Comparison of ENCODE assay signal across 8 cellular contexts in the genomic region with DNA sequence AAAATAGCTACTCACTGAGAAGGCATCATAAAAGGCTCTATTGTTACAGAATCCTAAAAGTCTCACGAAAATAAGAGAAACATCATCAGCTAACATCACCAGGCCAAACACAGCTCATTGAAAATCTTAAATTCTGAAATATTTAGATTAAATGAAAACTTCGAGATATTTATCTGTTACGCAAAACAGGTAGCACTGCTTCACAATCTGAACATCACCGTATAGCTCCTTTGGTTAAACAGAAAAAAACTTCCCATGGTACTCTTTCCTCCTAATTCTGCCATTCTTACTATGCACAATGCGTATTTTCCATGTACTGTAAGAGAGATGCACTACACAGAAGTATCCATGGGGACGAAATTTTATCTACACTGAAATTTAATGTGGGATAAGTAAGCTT. TPM values are rescaled to one million over a fixed set of nuclear protein-coding genes. Genes with fewer than 3 reads are reported as not detected.
DNase-seq lines count a peak whose midpoint lies in the region; ATAC-seq, FAIRE-seq and TF ChIP-seq lines count a peak whose summit lies in the region.
"Had no signal": no experiment of that assay in that cellular context is flagged by ENCODE, and none has a peak within 500 bp of the region (broad histone marks: within the 10 kb centered on the region; RNA-seq: fewer than 3 reads in every experiment).

No MANE protein-coding gene starts in this region.

- DNase-seq in H54 (ENCODE audit: insufficient read length, low spot score) (no peak), RWPE2 (ENCODE audit: low spot score) (no peak), fibroblast of lung (ENCODE audit: low read depth in 2 of 2) (no peak), HUDEP-2 (lab: John Stamatoyannopoulos, UW; ENCODE audit: unreplicated experiment in 76 of 76) (no peak)

- FAIRE-seq in H54 (lab: Jason Lieb, UNC), result peak; percentile 41

- H3K4me1 ChIP-seq in RWPE2 (ENCODE audit: insufficient read depth, poor library complexity, severe bottlenecking) (peaks cover 12% of the 10 kb centered on the region), fibroblast of lung (ENCODE audit: control insufficient read depth, extremely low read depth, insufficient read depth, low read length) (no peaks in the 10 kb centered on the region), skeletal muscle satellite cell (ENCODE audit: control insufficient read depth, insufficient read depth, low read length) (peaks cover 13% of the 10 kb centered on the region)

- H2AFZ ChIP-seq in fibroblast of lung (ENCODE audit: low read length), result no peak overlapping the region

- TF ChIP-seq POLR2A in H54 (IDR thresholded peaks at IDR 0.05; ENCODE audit: low read depth, low read length), result no peak

- no peaks in the 10 kb centered on the region for H4K20me1 ChIP-seq in fibroblast of lung (ENCODE audit: control insufficient read depth, extremely low read depth, insufficient read depth, low read length)

- H3K27me3 ChIP-seq in RWPE2 (ENCODE audit: insufficient read depth, poor library complexity, severe bottlenecking) (no peaks in the 10 kb centered on the region), fibroblast of lung (ENCODE audit: control insufficient read depth, insufficient read depth, low read length) (no peaks in the 10 kb centered on the region), skeletal muscle satellite cell (ENCODE audit: control insufficient read depth, insufficient read depth, low read length) (no peaks in the 10 kb centered on the region)
- H3K27me3 ChIP-seq: SJSA1 had no signal

- peak overlapping the region; percentile 94 for H3K4me2 ChIP-seq in fibroblast of lung (ENCODE audit: extremely low read depth, insufficient read depth, low read length)
- H3K4me2 ChIP-seq in skeletal muscle satellite cell (ENCODE audit: low read length), result peak overlapping the region; percentile 97

- H3K9me3 ChIP-seq in RWPE2 (ENCODE audit: severe bottlenecking) (no peaks in the 10 kb centered on the region), fibroblast of lung (ENCODE audit: control insufficient read depth, insufficient read depth, low read depth, low read length) (no peaks in the 10 kb centered on the region), skeletal muscle satellite cell (replicated peaks; ENCODE audit: low read length) (no peaks in the 10 kb centered on the region)

- peaks cover 36% of the 10 kb centered on the region for H3K79me2 ChIP-seq in fibroblast of lung (ENCODE audit: control insufficient read depth, insufficient read depth, low read length)

- H3K36me3 ChIP-seq in RWPE2 (ENCODE audit: low read depth) (peaks cover 24% of the 10 kb centered on the region), fibroblast of lung (ENCODE audit: control insufficient read depth, insufficient read depth, low read length) (no peaks in the 10 kb centered on the region), skeletal muscle satellite cell (ENCODE audit: insufficient read depth, low read length) (no peaks in the 10 kb centered on the region)

- H3K4me3 ChIP-seq in RWPE2 (ENCODE audit: severe bottlenecking) (peak overlapping the region; percentile 98), fibroblast of lung (replicated peaks in 1 of 4; ENCODE audit: control extremely low read depth in 1 of 4, insufficient read depth in 1 of 4, low read depth in 3 of 4, low read length in 4 of 4) (peak overlapping the region; percentile 87 to 98 (median 90)), skeletal muscle satellite cell (ENCODE audit: low read length) (peak overlapping the region; percentile 97)

- ATAC-seq in RWPE2 (ENCODE audit: low read depth) (no peak), HG03025 (IDR thresholded peaks at IDR 0.05; ENCODE audit: low FRiP score, unreplicated experiment) (no peak), GM21717 (IDR thresholded peaks at IDR 0.05; ENCODE audit: unreplicated experiment) (no peak)

- H3K27ac ChIP-seq in RWPE2 (ENCODE audit: poor library complexity, severe bottlenecking), result no peak overlapping the region
- H3K27ac ChIP-seq in fibroblast of lung (ENCODE audit: insufficient read depth, low read length), result no peak overlapping the region
- H3K27ac ChIP-seq: SJSA1 had no signal

- H3K9ac ChIP-seq in fibroblast of lung (ENCODE audit: insufficient read depth, low read length) (no peak overlapping the region), skeletal muscle satellite cell (ENCODE audit: low read depth, low read length) (peak overlapping the region; percentile 95)

- no peak for TF ChIP-seq CTCF in RWPE2 (IDR thresholded peaks at IDR 0.05; ENCODE audit: poor library complexity, severe bottlenecking)
- no peak for TF ChIP-seq CTCF in fibroblast of lung (conservative IDR thresholded peaks at IDR 0.05 in 1 of 2, IDR thresholded peaks at IDR 0.05 in 1 of 2; ENCODE audit: low read depth in 1 of 2, low read length in 2 of 2)

RNA-seq across cellular contexts. Expression of a gene that starts 2.1 kb away (rescaled TPM):
- 24.7 and 42.1 TPM in 2 replicates for total RNA-seq in fibroblast of lung
- polyA plus RNA-seq in fibroblast of lung, result 22.5 and 25.8 TPM in 2 replicates
- polyA plus RNA-seq in fibroblast of lung (2012), result 17.5 and 20.0 TPM in 2 replicates
- polyA minus RNA-seq in fibroblast of lung (ENCODE audit: low replicate concordance), result 4.9 and 6.8 TPM in 2 replicates
- total RNA-seq in skeletal muscle satellite cell (2012; rRNA removed), result 21.0 and 24.1 TPM in 2 replicates
